25 cellular contexts compared by ENCODE assay signal in genomic region chr3:138547342-138547975, GRCh38.
"Had no signal": no experiment of that assay in that cellular context is flagged by ENCODE, and none has a peak within 500 bp of the region (broad histone marks: within the 10 kb centered on the region; RNA-seq: fewer than 3 reads in every experiment).

No MANE protein-coding gene starts in this region.

- H3K27ac ChIP-seq: colonic mucosa, heart right ventricle, skin epidermis, vagina, WERI-Rb-1 had no signal

- H3K4me3 Mint-ChIP-seq: activated CD8-positive, alpha-beta T cell treated with anti-CD3 and anti-CD28 coated beads for 36 hours; nephron; stimulated activated naive CD8-positive, alpha-beta T cell treated with anti-CD3 and anti-CD28 coated beads, Interleukin-15, Interleukin-2, amounts not matched to agents 100 ng/mL and 50 ng/mL, for 24 hours; T-helper 17 cell; type B pancreatic cell had no signal

- H3K4me3 ChIP-seq: colonic mucosa, heart right ventricle, skin epidermis, vagina had no signal

- H3K4me1 Mint-ChIP-seq: nephron, T-helper 17 cell had no signal

- H3K27me3 ChIP-seq: colonic mucosa, heart right ventricle, vagina had no signal

- ATAC-seq: activated CD8-positive, alpha-beta T cell treated with anti-CD3 and anti-CD28 coated beads for 36 hours; heart right ventricle; left cardiac atrium; left ventricle myocardium superior; sciatic nerve; T-helper 17 cell had no signal

- H3K27me3 Mint-ChIP-seq: activated CD8-positive, alpha-beta T cell treated with anti-CD3 and anti-CD28 coated beads for 36 hours; stimulated activated naive CD8-positive, alpha-beta T cell treated with anti-CD3 and anti-CD28 coated beads, Interleukin-15, Interleukin-2, amounts not matched to agents 100 ng/mL and 50 ng/mL, for 24 hours; T-helper 17 cell; type B pancreatic cell had no signal

- H3K9me3 ChIP-seq: colonic mucosa had no signal

- H3K36me3 ChIP-seq: colonic mucosa had no signal

- H3K4me1 ChIP-seq: colonic mucosa, vagina had no signal

- DNase-seq: activated CD4-positive, alpha-beta T cell treated with anti-CD3 and anti-CD28 coated beads, Interleukin-2, amount 50 U/mL, for 1 hour; activated CD4-positive, CD25-positive, alpha-beta regulatory T cell treated with anti-CD3 and anti-CD28 coated beads, Interleukin-2, amount 50 U/mL, for 72 hours; activated CD8-positive, alpha-beta T cell treated with anti-CD3 and anti-CD28 coated beads for 36 hours; activated naive CD4-positive, alpha-beta T cell; activated T-cell treated with anti-CD3 and anti-CD28 coated beads, Interleukin-2, amount 50 U/mL, for 48 hours; colonic mucosa; effector CD8-positive, alpha-beta T cell; foreskin melanocyte; heart right ventricle; left cardiac atrium; left ventricle myocardium superior; stimulated activated CD4-positive, alpha-beta T cell treated with anti-CD3 and anti-CD28 coated beads, Interleukin-12 subunit alpha, Interleukin-12 subunit beta, amount 100 ng/mL, for 4 hours; stimulated activated CD4-positive, alpha-beta T cell treated with anti-CD3 and anti-CD28 coated beads, Interleukin-4, amount 100 ng/mL, for 1 hour; substantia nigra; SW 1271; T-helper 17 cell; T1000; WERI-Rb-1 had no signal

- H3K27ac Mint-ChIP-seq: activated CD8-positive, alpha-beta T cell treated with anti-CD3 and anti-CD28 coated beads for 36 hours; activated naive CD4-positive, alpha-beta T cell treated with anti-CD3 and anti-CD28 coated beads, Interleukin-2, amount 50 U/mL, for 72 hours; nephron; stimulated activated naive CD8-positive, alpha-beta T cell treated with anti-CD3 and anti-CD28 coated beads, Interleukin-15, Interleukin-2, amounts not matched to agents 100 ng/mL and 50 ng/mL, for 24 hours; T-helper 17 cell; type B pancreatic cell had no signal
